ENCODE assay signal across 19 cellular contexts in the genomic region with DNA sequence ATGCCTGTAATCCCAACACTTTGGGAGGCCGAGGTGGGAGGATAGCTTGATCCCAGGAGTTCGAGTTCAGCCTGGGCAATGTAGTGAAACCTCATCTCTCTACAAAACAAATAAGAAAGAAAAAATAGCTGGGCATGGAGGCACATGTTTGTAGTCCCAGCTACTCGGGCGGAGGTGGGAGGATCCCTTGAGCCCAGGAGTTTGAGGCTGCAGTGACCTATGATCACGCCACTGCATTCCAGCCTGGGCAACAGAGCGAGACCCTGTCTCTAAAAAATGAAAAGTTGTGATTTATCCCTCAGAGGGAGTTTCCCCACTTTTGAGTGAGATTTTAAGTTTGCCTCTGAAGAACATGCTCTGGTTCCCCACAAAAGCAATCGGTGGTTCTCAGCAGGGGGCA. TPM values are rescaled to one million over a fixed set of nuclear protein-coding genes. Genes with fewer than 3 reads are reported as not detected.
"Had no signal": no experiment of that assay in that cellular context is flagged by ENCODE, and none has a peak within 500 bp of the region (broad histone marks: within the 10 kb centered on the region; RNA-seq: fewer than 3 reads in every experiment).

No MANE protein-coding gene starts in this region.

- H3K4me3 Mint-ChIP-seq: activated CD4-positive, alpha-beta memory T cell treated with anti-CD3 and anti-CD28 coated beads, Interleukin-2, amount 10 ng/mL, durations not matched to agents 7 days and 5 days; activated naive CD8-positive, alpha-beta T cell treated with anti-CD3 and anti-CD28 coated beads for 36 hours; activated T-cell treated with anti-CD3 and anti-CD28 coated beads, Interleukin-2, amount 50 U/mL, for 24 hours; dendritic cell treated with granulocyte-macrophage colony-stimulating factor and Interleukin-4, amounts not matched to agents 40 ng/mL and 50 ng/mL, for 4 days; T-helper 1 cell treated with Interleukin-12 subunit alpha and Interleukin-12 subunit beta and Interleukin-4 antibody, amounts not matched to agents 30 μg/mL and 1 μg/mL, for 36 hours had no signal

- H3K4me1 Mint-ChIP-seq: activated CD4-positive, alpha-beta memory T cell treated with anti-CD3 and anti-CD28 coated beads, Interleukin-2, amount 10 ng/mL, durations not matched to agents 7 days and 5 days; activated naive CD8-positive, alpha-beta T cell treated with anti-CD3 and anti-CD28 coated beads for 36 hours had no signal

- H3K9me3 Mint-ChIP-seq: activated CD4-positive, alpha-beta memory T cell treated with anti-CD3 and anti-CD28 coated beads, Interleukin-2, amount 10 ng/mL, durations not matched to agents 7 days and 5 days; activated naive CD8-positive, alpha-beta T cell treated with anti-CD3 and anti-CD28 coated beads for 36 hours; activated T-cell treated with anti-CD3 and anti-CD28 coated beads, Interleukin-2, amount 50 U/mL, for 24 hours; dendritic cell treated with granulocyte-macrophage colony-stimulating factor and Interleukin-4, amounts not matched to agents 40 ng/mL and 50 ng/mL, for 4 days; T-helper 1 cell treated with Interleukin-12 subunit alpha and Interleukin-12 subunit beta and Interleukin-4 antibody, amounts not matched to agents 30 μg/mL and 1 μg/mL, for 36 hours had no signal

- H3K4me3 ChIP-seq: right atrium auricular region, skin epidermis, testis had no signal

- FAIRE-seq: frontal cortex had no signal

- H3K36me3 Mint-ChIP-seq: activated naive CD8-positive, alpha-beta T cell treated with anti-CD3 and anti-CD28 coated beads for 36 hours had no signal

- H3K27ac Mint-ChIP-seq: activated CD4-positive, alpha-beta memory T cell treated with anti-CD3 and anti-CD28 coated beads, Interleukin-2, amount 10 ng/mL, durations not matched to agents 7 days and 5 days; activated naive CD8-positive, alpha-beta T cell treated with anti-CD3 and anti-CD28 coated beads for 36 hours; activated T-cell treated with anti-CD3 and anti-CD28 coated beads, Interleukin-2, amount 50 U/mL, for 24 hours; dendritic cell treated with granulocyte-macrophage colony-stimulating factor and Interleukin-4, amounts not matched to agents 40 ng/mL and 50 ng/mL, for 4 days; T-helper 1 cell treated with Interleukin-12 subunit alpha and Interleukin-12 subunit beta and Interleukin-4 antibody, amounts not matched to agents 30 μg/mL and 1 μg/mL, for 36 hours had no signal

- H3K9me3 ChIP-seq: right atrium auricular region, testis had no signal

- H3K27me3 ChIP-seq: right atrium auricular region, testis had no signal

- H3K4me1 ChIP-seq: testis had no signal

- H3K27ac ChIP-seq: brain microvascular endothelial cell, right atrium auricular region, testis had no signal

- DNase-seq: activated CD4-positive, alpha-beta memory T cell treated with anti-CD3 and anti-CD28 coated beads, Interleukin-2, amount 10 ng/mL, durations not matched to agents 7 days and 5 days; activated CD4-positive, alpha-beta T cell treated with anti-CD3 and anti-CD28 coated beads for 4 hours; activated gamma-delta T cell treated with Interleukin-2 at 50 U/mL for 16 hours; activated naive CD8-positive, alpha-beta T cell treated with anti-CD3 and anti-CD28 coated beads for 36 hours; activated T-cell treated with anti-CD3 and anti-CD28 coated beads, Interleukin-2, amount 50 U/mL, for 24 hours; brain microvascular endothelial cell; left colon; stimulated activated CD4-positive, alpha-beta T cell treated with anti-CD3 and anti-CD28 coated beads, Interleukin-4, amount 100 ng/mL, for 24 hours; stimulated activated CD8-positive, alpha-beta memory T cell treated with anti-CD3 and anti-CD28 coated beads, Interleukin-4, amount 100 ng/mL, for 48 hours; stimulated activated naive CD8-positive, alpha-beta T cell treated with anti-CD3 and anti-CD28 coated beads, Interleukin-15, Interleukin-2, amounts not matched to agents 100 U/mL and 50 U/mL, for 24 hours; testis had no signal

- H3K36me3 ChIP-seq: brain microvascular endothelial cell, right atrium auricular region had no signal

RNA-seq across cellular contexts. Expression of a gene that starts 17.4 kb away (rescaled TPM):
- total RNA-seq: activated CD4-positive, alpha-beta memory T cell treated with anti-CD3 and anti-CD28 coated beads, Interleukin-2, amount 10 ng/mL, durations not matched to agents 7 days and 5 days; activated naive CD8-positive, alpha-beta T cell treated with anti-CD3 and anti-CD28 coated beads for 36 hours; lung microvascular endothelial cell had no signal

RNA-seq across cellular contexts. Expression of a gene that starts 45.7 kb away (rescaled TPM):
- total RNA-seq: activated CD4-positive, alpha-beta memory T cell treated with anti-CD3 and anti-CD28 coated beads, Interleukin-2, amount 10 ng/mL, durations not matched to agents 7 days and 5 days; activated naive CD8-positive, alpha-beta T cell treated with anti-CD3 and anti-CD28 coated beads for 36 hours; epithelial cell of proximal tubule; frontal cortex; left colon; lung microvascular endothelial cell; right atrium auricular region; ureter had no signal
